Comparison of ENCODE assay signal across 2 cellular contexts in genomic region chr17:73015722-73016276, GRCh38.
TF ChIP-seq lines count a peak whose summit lies in the region.

No MANE protein-coding gene starts in this region.

TF ChIP-seq in HepG2, 621 proteins besides CTCF, POLR2A, EP300 and RAD21 (continued from another document):
- TF ChIP-seq, protein P1, sequence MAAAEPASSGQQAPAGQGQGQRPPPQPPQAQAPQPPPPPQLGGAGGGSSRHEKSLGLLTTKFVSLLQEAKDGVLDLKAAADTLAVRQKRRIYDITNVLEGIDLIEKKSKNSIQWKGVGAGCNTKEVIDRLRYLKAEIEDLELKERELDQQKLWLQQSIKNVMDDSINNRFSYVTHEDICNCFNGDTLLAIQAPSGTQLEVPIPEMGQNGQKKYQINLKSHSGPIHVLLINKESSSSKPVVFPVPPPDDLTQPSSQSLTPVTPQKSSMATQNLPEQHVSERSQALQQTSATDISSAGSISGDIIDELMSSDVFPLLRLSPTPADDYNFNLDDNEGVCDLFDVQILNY (CRISPR knock-in tag; conservative IDR thresholded peaks at IDR 0.05), result no peak
- TF ChIP-seq ATF7 (IDR thresholded peaks at IDR 0.05) (peak; percentile 87), ATF7 (CRISPR knock-in tag; IDR thresholded peaks at IDR 0.05) (no peak)

TF ChIP-seq in K562, 482 proteins besides CTCF, POLR2A, EP300 and RAD21 (continued from another document):
- no peak for TF ChIP-seq CUX1 (CRISPR knock-in tag; IDR thresholded peaks at IDR 0.05)
